ENCODE assay signal across 25 cellular contexts in the genomic region with DNA sequence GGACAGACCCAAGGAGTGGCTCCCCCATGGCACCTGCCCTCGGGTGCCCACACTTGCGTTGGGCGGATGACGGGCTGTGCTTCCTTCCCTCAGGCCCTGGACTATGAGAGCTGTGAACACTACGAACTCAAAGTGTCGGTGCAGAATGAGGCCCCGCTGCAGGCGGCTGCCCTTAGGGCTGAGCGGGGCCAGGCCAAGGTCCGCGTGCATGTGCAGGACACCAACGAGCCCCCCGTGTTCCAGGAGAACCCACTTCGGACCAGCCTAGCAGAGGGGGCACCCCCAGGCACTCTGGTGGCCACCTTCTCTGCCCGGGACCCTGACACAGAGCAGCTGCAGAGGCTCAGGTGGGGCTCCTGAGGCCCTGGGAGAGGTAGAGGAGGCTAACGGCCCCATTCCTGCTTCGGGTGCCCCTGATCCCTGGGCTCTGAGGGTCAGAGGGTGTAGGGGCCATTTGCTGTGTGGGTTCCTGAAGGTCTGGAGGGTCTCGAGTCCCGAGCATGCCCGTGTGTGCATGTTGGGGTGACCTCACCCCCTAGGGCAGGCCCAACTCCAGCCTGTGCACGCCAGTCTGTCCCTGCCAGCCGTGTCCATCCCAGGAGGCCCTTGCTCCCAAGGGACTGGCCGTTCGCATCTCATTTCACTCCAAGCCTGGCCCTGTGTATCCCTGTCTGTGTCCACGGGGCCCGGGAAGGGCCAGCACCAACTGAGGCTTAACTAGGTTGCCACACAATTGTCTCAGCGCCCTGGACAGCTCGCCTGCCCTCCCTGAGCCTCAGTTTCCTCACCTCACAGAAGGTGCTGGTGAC. TPM values are rescaled to one million over a fixed set of nuclear protein-coding genes. Genes with fewer than 3 reads are reported as not detected.
DNase-seq lines count a peak whose midpoint lies in the region; ATAC-seq and TF ChIP-seq lines count a peak whose summit lies in the region.
"Had no signal": no experiment of that assay in that cellular context is flagged by ENCODE, and none has a peak within 500 bp of the region (broad histone marks: within the 10 kb centered on the region; RNA-seq: fewer than 3 reads in every experiment).

No MANE protein-coding gene starts in this region.

- no peaks in the 10 kb centered on the region for H3K4me1 Mint-ChIP-seq in activated CD4-positive, alpha-beta T cell treated with anti-CD3 and anti-CD28 coated beads, Interleukin-2, amount 10 ng/mL, durations not matched to agents 7 days and 5 days
- H3K4me1 Mint-ChIP-seq in CD14-positive monocyte (no peaks in the 10 kb centered on the region), endodermal cell (no peaks in the 10 kb centered on the region), neural progenitor cell (no peaks in the 10 kb centered on the region)
- H3K4me1 Mint-ChIP-seq: central memory CD8-positive, alpha-beta T cell had no signal

- no peak overlapping the region for H3K4me3 Mint-ChIP-seq in activated CD4-positive, alpha-beta T cell treated with anti-CD3 and anti-CD28 coated beads, Interleukin-2, amount 10 ng/mL, durations not matched to agents 7 days and 5 days
- H3K4me3 Mint-ChIP-seq in CD14-positive monocyte (peak overlapping the region in 1 of 2 donors; percentile 40), endodermal cell (no peak overlapping the region), neural progenitor cell (peak overlapping the region; percentile 53)

- H3K4me1 ChIP-seq in endodermal cell (ENCODE audit: control insufficient read depth, insufficient read depth, low read length): no peaks in the 10 kb centered on the region
- H3K4me1 ChIP-seq in neural progenitor cell: no peaks in the 10 kb centered on the region
- H3K4me1 ChIP-seq: SJCRH30 had no signal

- H3K36me3 Mint-ChIP-seq in activated CD4-positive, alpha-beta T cell treated with anti-CD3 and anti-CD28 coated beads, Interleukin-2, amount 10 ng/mL, durations not matched to agents 7 days and 5 days (ENCODE audit: low read depth): no peaks in the 10 kb centered on the region
- H3K36me3 Mint-ChIP-seq in CD14-positive monocyte (no peaks in the 10 kb centered on the region), endodermal cell (ENCODE audit: low read depth) (no peaks in the 10 kb centered on the region), neural progenitor cell (no peaks in the 10 kb centered on the region)

- H3K27me3 Mint-ChIP-seq in activated CD4-positive, alpha-beta T cell treated with anti-CD3 and anti-CD28 coated beads, Interleukin-2, amount 10 ng/mL, durations not matched to agents 7 days and 5 days: no peaks in the 10 kb centered on the region
- H3K27me3 Mint-ChIP-seq in CD14-positive monocyte (ENCODE audit: low read depth in 3 of 3): peaks cover 17 to 34% (median 24%) of the 10 kb centered on the region in 3 donors
- peaks cover 24% of the 10 kb centered on the region for H3K27me3 Mint-ChIP-seq in endodermal cell (ENCODE audit: insufficient read depth)
- H3K27me3 Mint-ChIP-seq in neural progenitor cell (ENCODE audit: insufficient read depth, low read depth): peaks cover 30% of the 10 kb centered on the region
- H3K27me3 Mint-ChIP-seq: central memory CD8-positive, alpha-beta T cell had no signal

- H2AFZ ChIP-seq in neural progenitor cell (replicated peaks): no peak overlapping the region

- no peak overlapping the region for H3K4me3 ChIP-seq in endodermal cell (ENCODE audit: low read length)
- H3K4me3 ChIP-seq in neural progenitor cell: no peak overlapping the region
- H3K4me3 ChIP-seq: A549, BLaER1, esophagus muscularis mucosa, gastroesophageal sphincter, left lung, SJCRH30, transverse colon had no signal

- intact Hi-C loops in CD14-positive monocyte (cut with micrococcal nuclease): loop anchor here (5.0 to 10.0 kb wide), 2 partner anchors 86 to 738 kb away; a partner anchor contains a TSS

- POLR2A ChIA-PET in activated CD4-positive, alpha-beta T cell treated with anti-CD3 and anti-CD28 coated beads, Interleukin-2, amount 10 ng/mL, durations not matched to agents 7 days and 5 days (lab: Charles Lee): no interaction called here

- H3K4me2 ChIP-seq in neural progenitor cell: no peak overlapping the region
- H3K4me2 ChIP-seq: A549 had no signal

- peak; percentile 3 for DNase-seq in activated CD4-positive, alpha-beta T cell treated with anti-CD3 and anti-CD28 coated beads for 48 hours
- no peak for DNase-seq in activated CD4-positive, alpha-beta T cell treated with anti-CD3 and anti-CD28 coated beads, Interleukin-2, amount 10 ng/mL, durations not matched to agents 7 days and 5 days
- DNase-seq in CD14-positive monocyte (ENCODE audit: low spot score) (peak; percentile 40), endodermal cell (peak; percentile 45), neural progenitor cell (ENCODE audit: low spot score) (peak; percentile 5)
- DNase-seq: activated CD8-positive, alpha-beta memory T cell treated with anti-CD3 and anti-CD28 coated beads for 24 hours; activated T-cell treated with anti-CD3 and anti-CD28 coated beads, Interleukin-2, amount 50 U/mL, for 48 hours; NCI-H1436 treated with DMSO at 0.1 percent for 48 hours; NCI-H774; PC-3; stimulated activated naive CD4-positive, alpha-beta T cell treated with Interleukin-2 at 50 U/mL for 16 hours; transverse colon; WERI-Rb-1 had no signal

- H3K79me2 ChIP-seq in neural progenitor cell (ENCODE audit: low read depth): no peaks in the 10 kb centered on the region

- no peak overlapping the region for H3K27ac Mint-ChIP-seq in activated CD4-positive, alpha-beta T cell treated with anti-CD3 and anti-CD28 coated beads, Interleukin-2, amount 10 ng/mL, durations not matched to agents 7 days and 5 days
- H3K27ac Mint-ChIP-seq in CD14-positive monocyte: peak overlapping the region in 2 of 7 donors; percentile 20 to 80
- H3K27ac Mint-ChIP-seq in endodermal cell: no peak overlapping the region
- no peak overlapping the region for H3K27ac Mint-ChIP-seq in neural progenitor cell

- H3K9ac ChIP-seq in endodermal cell (ENCODE audit: extremely low read depth, low read length, poor library complexity, severe bottlenecking) (no peak overlapping the region), neural progenitor cell (no peak overlapping the region)

- H3K9me3 Mint-ChIP-seq in activated CD4-positive, alpha-beta T cell treated with anti-CD3 and anti-CD28 coated beads, Interleukin-2, amount 10 ng/mL, durations not matched to agents 7 days and 5 days: no peaks in the 10 kb centered on the region
- H3K9me3 Mint-ChIP-seq in CD14-positive monocyte: peaks cover 0 to 4% (median 0%) of the 10 kb centered on the region in 7 donors
- no peaks in the 10 kb centered on the region for H3K9me3 Mint-ChIP-seq in endodermal cell
- H3K9me3 Mint-ChIP-seq in neural progenitor cell: no peaks in the 10 kb centered on the region

- no peaks in the 10 kb centered on the region for H3K9me3 ChIP-seq in endodermal cell (ENCODE audit: control insufficient read depth, low read length)
- no peaks in the 10 kb centered on the region for H3K9me3 ChIP-seq in neural progenitor cell (ENCODE audit: low read depth)
- H3K9me3 ChIP-seq: A549, BLaER1, esophagus muscularis mucosa, gastroesophageal sphincter, left lung, transverse colon had no signal

- H3K27me3 ChIP-seq in endodermal cell (ENCODE audit: control insufficient read depth, insufficient read depth, low read length, poor library complexity, severe bottlenecking): peaks cover 35% of the 10 kb centered on the region
- H3K27me3 ChIP-seq in neural progenitor cell: peaks cover 65% of the 10 kb centered on the region
- H3K27me3 ChIP-seq: BLaER1, SJCRH30 had no signal

- TF ChIP-seq CTCF in CD14-positive monocyte (IDR thresholded peaks at IDR 0.05) (no peak), endodermal cell (conservative IDR thresholded peaks at IDR 0.05) (no peak), neural progenitor cell (IDR thresholded peaks at IDR 0.05) (no peak)

- CTCF ChIA-PET in activated CD4-positive, alpha-beta T cell treated with anti-CD3 and anti-CD28 coated beads, Interleukin-2, amount 10 ng/mL, durations not matched to agents 7 days and 5 days (lab: Charles Lee): no interaction called here

- 83 to 84% methylated on average over 11 to 28 of the region's 28 CpGs for WGBS in endodermal cell (ENCODE audit: insufficient coverage in 1 of 2, insufficient read length in 1 of 2), 2 experiments

- H3F3A ChIP-seq in neural progenitor cell (ENCODE audit: low read depth): peaks cover 33% of the 10 kb centered on the region

- H4K20me1 ChIP-seq in neural progenitor cell (ENCODE audit: low read depth): no peaks in the 10 kb centered on the region

- H3K36me3 ChIP-seq in endodermal cell (ENCODE audit: control insufficient read depth, insufficient read depth, low read length) (no peaks in the 10 kb centered on the region), neural progenitor cell (no peaks in the 10 kb centered on the region)
- H3K36me3 ChIP-seq: BLaER1, esophagus muscularis mucosa, gastroesophageal sphincter, transverse colon, WERI-Rb-1 had no signal

- H3K27ac ChIP-seq in endodermal cell (ENCODE audit: low read depth, low read length) (no peak overlapping the region), neural progenitor cell (no peak overlapping the region)
- H3K27ac ChIP-seq: A549, BLaER1, esophagus muscularis mucosa, gastroesophageal sphincter, left lung, SJCRH30, transverse colon, WERI-Rb-1 had no signal

- ATAC-seq in HG02610 (IDR thresholded peaks at IDR 0.05; ENCODE audit: unreplicated experiment) (no peak), HG03439 (IDR thresholded peaks at IDR 0.05; ENCODE audit: unreplicated experiment) (no peak), HG02884 (IDR thresholded peaks at IDR 0.05; ENCODE audit: unreplicated experiment) (no peak)
- ATAC-seq: gastroesophageal sphincter, left lung, PC-3 had no signal

RNA-seq across cellular contexts. Expression of a gene that starts 10.0 kb away (rescaled TPM):
- 1 to 10 TPM; 1.8 to 2.8 TPM for total RNA-seq in activated CD4-positive, alpha-beta T cell treated with anti-CD3 and anti-CD28 coated beads, Interleukin-2, amount 10 ng/mL, durations not matched to agents 7 days and 5 days
- polyA plus RNA-seq in CD14-positive monocyte: not detected
- total RNA-seq in endodermal cell (10 to 100 TPM in 1 of 2 donors, 1 to 10 TPM in 1; 9.7 to 33.9 TPM), neural progenitor cell (ENCODE audit: low replicate concordance) (0.87 TPM in 1 of 2 replicates, not detected in the other)
- 1.7 TPM for polyA plus RNA-seq in endodermal cell (2013, experiment 1 of 2)
- 1.6 TPM for polyA plus RNA-seq in endodermal cell (2013, experiment 2 of 2)
- total RNA-seq: gastroesophageal sphincter, omental fat pad, SJCRH30 had no signal

RNA-seq across cellular contexts. Expression of a gene that starts 18.8 kb away (rescaled TPM):
- not detected for total RNA-seq in activated CD4-positive, alpha-beta T cell treated with anti-CD3 and anti-CD28 coated beads, Interleukin-2, amount 10 ng/mL, durations not matched to agents 7 days and 5 days
- not detected for polyA plus RNA-seq in CD14-positive monocyte
- total RNA-seq in endodermal cell (under 1 TPM; 0.11 to 0.15 TPM), neural progenitor cell (ENCODE audit: low replicate concordance) (not detected in 2 replicates)
- polyA plus RNA-seq in endodermal cell (2013, experiment 1 of 2): 0.89 TPM
- 0.70 TPM for polyA plus RNA-seq in endodermal cell (2013, experiment 2 of 2)
- total RNA-seq: omental fat pad; T-helper 2 cell treated with Interferon-gamma antibody and Interleukin-4, amounts not matched to agents 100 ng/mL and 5 ng/mL, for 36 hours; transverse colon had no signal

RNA-seq across cellular contexts. Expression of a gene that starts 27.1 kb away (rescaled TPM):
- total RNA-seq in activated CD4-positive, alpha-beta T cell treated with anti-CD3 and anti-CD28 coated beads, Interleukin-2, amount 10 ng/mL, durations not matched to agents 7 days and 5 days: 1 to 10 TPM; 8.3 to 9.2 TPM
- under 1 TPM; 0.51 to 0.60 TPM for polyA plus RNA-seq in CD14-positive monocyte
- total RNA-seq in endodermal cell (10 to 100 TPM; 13.0 to 16.3 TPM), neural progenitor cell (ENCODE audit: low replicate concordance) (21.5 and 26.1 TPM in 2 replicates)
- polyA plus RNA-seq in endodermal cell (2013, experiment 1 of 2): 12.3 TPM
- 12.5 TPM for polyA plus RNA-seq in endodermal cell (2013, experiment 2 of 2)
